Comparison of ENCODE assay signal across 2 cellular contexts in genomic region chr11:2578934-2579280, GRCh38.
TF ChIP-seq lines count a peak whose summit lies in the region.

No MANE protein-coding gene starts in this region.

TF ChIP-seq in H1, 55 proteins besides CTCF, POLR2A, EP300 and RAD21:
- TF ChIP-seq EGR1 (IDR thresholded peaks at IDR 0.05; ENCODE audit: borderline replicate concordance, low read depth, low read length) (no peak), SIRT6 (IDR thresholded peaks at IDR 0.05; ENCODE audit: low read length) (no peak)

TF ChIP-seq in SK-N-SH, 30 proteins besides CTCF, POLR2A, EP300 and RAD21:
- TF ChIP-seq MEF2A (IDR thresholded peaks at IDR 0.05; ENCODE audit: borderline replicate concordance, low read depth) (no peak), SMC3 (IDR thresholded peaks at IDR 0.05; ENCODE audit: low read depth, low read length) (no peak), NRF1 (IDR thresholded peaks at IDR 0.05; ENCODE audit: low read depth, low read length) (no peak), MXI1 (IDR thresholded peaks at IDR 0.05; ENCODE audit: low read depth, low read length) (no peak), RFX5 (IDR thresholded peaks at IDR 0.05; ENCODE audit: low read length) (no peak), POLR2AphosphoS5 (IDR thresholded peaks at IDR 0.05; ENCODE audit: low read depth, low read length) (no peak), USF1 (IDR thresholded peaks at IDR 0.05; ENCODE audit: borderline replicate concordance, low read depth) (no peak), IRF3 (IDR thresholded peaks at IDR 0.05; ENCODE audit: low read depth, low read length) (no peak), RXRA (IDR thresholded peaks at IDR 0.05; ENCODE audit: borderline replicate concordance, low read depth) (no peak), CHD2 (IDR thresholded peaks at IDR 0.05; ENCODE audit: low read length, partially characterized antibody) (no peak), NFIC (IDR thresholded peaks at IDR 0.05; ENCODE audit: borderline replicate concordance) (no peak), TCF12 (IDR thresholded peaks at IDR 0.05) (no peak), ZBTB33 (IDR thresholded peaks at IDR 0.05; ENCODE audit: borderline replicate concordance, low read depth) (no peak), TEAD4 (IDR thresholded peaks at IDR 0.05; ENCODE audit: borderline replicate concordance, insufficient read depth) (no peak), PBX3 (IDR thresholded peaks at IDR 0.05) (no peak), FOXM1 (IDR thresholded peaks at IDR 0.05; ENCODE audit: low read depth) (no peak), RCOR1 (IDR thresholded peaks at IDR 0.05; ENCODE audit: low read length) (no peak)
